Comparison of ENCODE assay signal across 21 cellular contexts in the genomic region with DNA sequence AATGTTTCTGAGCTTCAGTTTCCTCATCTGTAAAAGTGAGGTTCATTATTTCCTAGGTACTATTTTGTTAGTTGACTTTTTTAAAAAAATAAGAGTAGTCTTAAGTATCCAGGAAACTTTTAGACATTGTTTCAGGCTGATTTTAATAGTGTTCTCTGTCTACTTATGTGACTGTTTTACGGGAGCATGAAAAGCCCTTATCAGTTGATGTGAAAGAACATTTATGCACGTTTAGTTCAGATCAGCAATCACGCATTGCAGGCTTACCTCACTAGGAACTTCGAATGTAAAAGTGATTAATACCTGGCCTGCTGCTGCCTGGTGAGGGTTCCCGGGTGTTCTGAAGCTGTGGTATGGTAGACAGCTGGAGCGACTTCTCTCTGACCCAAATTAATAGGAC.
"Had no signal": no experiment of that assay in that cellular context is flagged by ENCODE, and none has a peak within 500 bp of the region (broad histone marks: within the 10 kb centered on the region; RNA-seq: fewer than 3 reads in every experiment).

No MANE protein-coding gene starts in this region.

- H3K4me3 ChIP-seq: right atrium auricular region, suprapubic skin, upper lobe of right lung had no signal

- H3K27me3 ChIP-seq: esophagus squamous epithelium, right atrium auricular region, suprapubic skin, upper lobe of right lung had no signal

- H3K9me3 ChIP-seq: esophagus squamous epithelium, right atrium auricular region, suprapubic skin, upper lobe of right lung had no signal

- H3K27ac ChIP-seq: right atrium auricular region, suprapubic skin, upper lobe of right lung had no signal

- H3K4me3 Mint-ChIP-seq: activated CD4-positive, alpha-beta T cell treated with anti-CD3 and anti-CD28 coated beads, Interleukin-2, amount 10 ng/mL, durations not matched to agents 24 days and 14 days; activated CD8-positive, alpha-beta T cell treated with anti-CD3 and anti-CD28 coated beads, Interleukin-2, amount 10 ng/mL, durations not matched to agents 7 days and 5 days; activated naive CD4-positive, alpha-beta T cell treated with anti-CD3 and anti-CD28 coated beads for 36 hours; activated naive CD8-positive, alpha-beta T cell treated with anti-CD3 and anti-CD28 coated beads, Interleukin-2, amount 50 U/mL, for 24 hours; activated T-cell treated with anti-CD3 and anti-CD28 coated beads, Interleukin-2, amount 50 U/mL, for 24 hours; effector memory CD8-positive, alpha-beta T cell; neural crest cell; stimulated activated naive CD8-positive, alpha-beta T cell treated with anti-CD3 and anti-CD28 coated beads, Interleukin-15, Interleukin-2, amounts not matched to agents 100 ng/mL and 50 ng/mL, for 24 hours had no signal

- H3K9me3 Mint-ChIP-seq: activated CD4-positive, alpha-beta T cell treated with anti-CD3 and anti-CD28 coated beads, Interleukin-2, amount 10 ng/mL, durations not matched to agents 24 days and 14 days; activated naive CD4-positive, alpha-beta T cell treated with anti-CD3 and anti-CD28 coated beads for 36 hours; activated naive CD8-positive, alpha-beta T cell treated with anti-CD3 and anti-CD28 coated beads, Interleukin-2, amount 50 U/mL, for 24 hours; activated T-cell treated with anti-CD3 and anti-CD28 coated beads, Interleukin-2, amount 50 U/mL, for 24 hours; activated T-helper 2 cell treated with anti-CD3 and anti-CD28 coated beads, Interferon-gamma antibody, Interleukin-2, Interleukin-4, amounts not matched to agents 10 μg/mL and 5 μg/mL and 100 μg/mL, durations not matched to agents 14 hours and 24 hours and 36 hours; effector memory CD8-positive, alpha-beta T cell; neural crest cell; stimulated activated naive CD8-positive, alpha-beta T cell treated with anti-CD3 and anti-CD28 coated beads, Interleukin-15, Interleukin-2, amounts not matched to agents 100 ng/mL and 50 ng/mL, for 24 hours had no signal

- ATAC-seq: activated CD8-positive, alpha-beta T cell treated with anti-CD3 and anti-CD28 coated beads, Interleukin-2, amount 10 ng/mL, durations not matched to agents 7 days and 5 days; activated naive CD8-positive, alpha-beta T cell treated with anti-CD3 and anti-CD28 coated beads, Interleukin-2, amount 50 U/mL, for 24 hours; effector memory CD8-positive, alpha-beta T cell; left lobe of liver; upper lobe of right lung had no signal

- DNase-seq: activated CD4-positive, alpha-beta T cell treated with anti-CD3 and anti-CD28 coated beads, Interleukin-2, amount 10 ng/mL, durations not matched to agents 24 days and 14 days; activated CD8-positive, alpha-beta T cell treated with anti-CD3 and anti-CD28 coated beads, Interleukin-2, amount 10 ng/mL, durations not matched to agents 7 days and 5 days; activated naive CD4-positive, alpha-beta T cell treated with anti-CD3 and anti-CD28 coated beads for 36 hours; activated naive CD8-positive, alpha-beta T cell treated with anti-CD3 and anti-CD28 coated beads, Interleukin-2, amount 50 U/mL, for 24 hours; activated T-cell treated with anti-CD3 and anti-CD28 coated beads, Interleukin-2, amount 50 U/mL, for 24 hours; effector memory CD8-positive, alpha-beta T cell; esophagus squamous epithelium; foreskin fibroblast; hypothalamus; midbrain; stimulated activated CD4-positive, alpha-beta T cell treated with anti-CD3 and anti-CD28 coated beads, Interleukin-2, amount 100 ng/mL, for 24 hours; T-helper 1 cell; T-helper 9 cell; upper lobe of right lung had no signal

- H3K27me3 Mint-ChIP-seq: activated CD4-positive, alpha-beta T cell treated with anti-CD3 and anti-CD28 coated beads, Interleukin-2, amount 10 ng/mL, durations not matched to agents 24 days and 14 days; activated naive CD8-positive, alpha-beta T cell treated with anti-CD3 and anti-CD28 coated beads, Interleukin-2, amount 50 U/mL, for 24 hours; activated T-cell treated with anti-CD3 and anti-CD28 coated beads, Interleukin-2, amount 50 U/mL, for 24 hours; effector memory CD8-positive, alpha-beta T cell; progenitor cell of endocrine pancreas; stimulated activated naive CD8-positive, alpha-beta T cell treated with anti-CD3 and anti-CD28 coated beads, Interleukin-15, Interleukin-2, amounts not matched to agents 100 ng/mL and 50 ng/mL, for 24 hours had no signal

- H3K27ac Mint-ChIP-seq: activated CD4-positive, alpha-beta T cell treated with anti-CD3 and anti-CD28 coated beads, Interleukin-2, amount 10 ng/mL, durations not matched to agents 24 days and 14 days; activated CD8-positive, alpha-beta T cell treated with anti-CD3 and anti-CD28 coated beads, Interleukin-2, amount 10 ng/mL, durations not matched to agents 7 days and 5 days; activated naive CD4-positive, alpha-beta T cell treated with anti-CD3 and anti-CD28 coated beads for 36 hours; activated naive CD8-positive, alpha-beta T cell treated with anti-CD3 and anti-CD28 coated beads, Interleukin-2, amount 50 U/mL, for 24 hours; activated T-cell treated with anti-CD3 and anti-CD28 coated beads, Interleukin-2, amount 50 U/mL, for 24 hours; activated T-helper 2 cell treated with anti-CD3 and anti-CD28 coated beads, Interferon-gamma antibody, Interleukin-2, Interleukin-4, amounts not matched to agents 10 μg/mL and 5 μg/mL and 100 μg/mL, durations not matched to agents 14 hours and 24 hours and 36 hours; progenitor cell of endocrine pancreas; stimulated activated naive CD8-positive, alpha-beta T cell treated with anti-CD3 and anti-CD28 coated beads, Interleukin-15, Interleukin-2, amounts not matched to agents 100 ng/mL and 50 ng/mL, for 24 hours had no signal

- H3K36me3 ChIP-seq: esophagus squamous epithelium, right atrium auricular region, suprapubic skin, upper lobe of right lung had no signal
